Comparison of ENCODE assay signal across 2 cellular contexts in the genomic region with DNA sequence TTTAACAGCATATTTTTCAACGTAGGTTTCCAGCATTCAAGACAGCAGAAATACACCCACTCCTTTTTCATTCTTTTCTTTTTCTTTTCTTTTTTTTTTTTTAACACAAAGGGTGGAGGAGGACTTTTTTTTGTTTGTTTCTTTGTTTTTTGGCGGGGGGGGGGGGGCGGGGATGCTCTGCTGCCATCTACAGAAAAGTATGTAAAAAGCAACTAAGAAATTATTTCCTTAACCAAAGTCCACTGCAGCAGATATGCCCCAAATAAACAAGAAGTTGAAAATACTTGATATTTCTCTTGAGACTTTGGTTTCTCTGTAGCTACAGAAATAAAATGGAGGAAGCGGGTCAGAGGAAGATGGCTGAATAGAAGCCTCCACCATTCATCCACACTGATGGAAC.
TF ChIP-seq lines count a peak whose summit lies in the region.

No MANE protein-coding gene starts in this region.

TF ChIP-seq in SK-N-SH, 30 proteins besides CTCF, POLR2A, EP300 and RAD21 (continued from another document):
- TF ChIP-seq, protein P1, sequence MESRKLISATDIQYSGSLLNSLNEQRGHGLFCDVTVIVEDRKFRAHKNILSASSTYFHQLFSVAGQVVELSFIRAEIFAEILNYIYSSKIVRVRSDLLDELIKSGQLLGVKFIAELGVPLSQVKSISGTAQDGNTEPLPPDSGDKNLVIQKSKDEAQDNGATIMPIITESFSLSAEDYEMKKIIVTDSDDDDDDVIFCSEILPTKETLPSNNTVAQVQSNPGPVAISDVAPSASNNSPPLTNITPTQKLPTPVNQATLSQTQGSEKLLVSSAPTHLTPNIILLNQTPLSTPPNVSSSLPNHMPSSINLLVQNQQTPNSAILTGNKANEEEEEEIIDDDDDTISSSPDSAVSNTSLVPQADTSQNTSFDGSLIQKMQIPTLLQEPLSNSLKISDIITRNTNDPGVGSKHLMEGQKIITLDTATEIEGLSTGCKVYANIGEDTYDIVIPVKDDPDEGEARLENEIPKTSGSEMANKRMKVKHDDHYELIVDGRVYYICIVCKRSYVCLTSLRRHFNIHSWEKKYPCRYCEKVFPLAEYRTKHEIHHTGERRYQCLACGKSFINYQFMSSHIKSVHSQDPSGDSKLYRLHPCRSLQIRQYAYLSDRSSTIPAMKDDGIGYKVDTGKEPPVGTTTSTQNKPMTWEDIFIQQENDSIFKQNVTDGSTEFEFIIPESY (IDR thresholded peaks at IDR 0.05; ENCODE audit: borderline replicate concordance, low read depth), result no peak
- no peak for TF ChIP-seq YY1 (IDR thresholded peaks at IDR 0.05; ENCODE audit: low read depth)
- no peak for TF ChIP-seq FOXJ3 (CRISPR knock-in tag; IDR thresholded peaks at IDR 0.05)

TF ChIP-seq in SK-N-SH treated with all-trans-retinoic acid at 6 μM for 48 hours, 23 proteins besides CTCF, POLR2A, EP300 and RAD21:
- TF ChIP-seq, protein P2, sequence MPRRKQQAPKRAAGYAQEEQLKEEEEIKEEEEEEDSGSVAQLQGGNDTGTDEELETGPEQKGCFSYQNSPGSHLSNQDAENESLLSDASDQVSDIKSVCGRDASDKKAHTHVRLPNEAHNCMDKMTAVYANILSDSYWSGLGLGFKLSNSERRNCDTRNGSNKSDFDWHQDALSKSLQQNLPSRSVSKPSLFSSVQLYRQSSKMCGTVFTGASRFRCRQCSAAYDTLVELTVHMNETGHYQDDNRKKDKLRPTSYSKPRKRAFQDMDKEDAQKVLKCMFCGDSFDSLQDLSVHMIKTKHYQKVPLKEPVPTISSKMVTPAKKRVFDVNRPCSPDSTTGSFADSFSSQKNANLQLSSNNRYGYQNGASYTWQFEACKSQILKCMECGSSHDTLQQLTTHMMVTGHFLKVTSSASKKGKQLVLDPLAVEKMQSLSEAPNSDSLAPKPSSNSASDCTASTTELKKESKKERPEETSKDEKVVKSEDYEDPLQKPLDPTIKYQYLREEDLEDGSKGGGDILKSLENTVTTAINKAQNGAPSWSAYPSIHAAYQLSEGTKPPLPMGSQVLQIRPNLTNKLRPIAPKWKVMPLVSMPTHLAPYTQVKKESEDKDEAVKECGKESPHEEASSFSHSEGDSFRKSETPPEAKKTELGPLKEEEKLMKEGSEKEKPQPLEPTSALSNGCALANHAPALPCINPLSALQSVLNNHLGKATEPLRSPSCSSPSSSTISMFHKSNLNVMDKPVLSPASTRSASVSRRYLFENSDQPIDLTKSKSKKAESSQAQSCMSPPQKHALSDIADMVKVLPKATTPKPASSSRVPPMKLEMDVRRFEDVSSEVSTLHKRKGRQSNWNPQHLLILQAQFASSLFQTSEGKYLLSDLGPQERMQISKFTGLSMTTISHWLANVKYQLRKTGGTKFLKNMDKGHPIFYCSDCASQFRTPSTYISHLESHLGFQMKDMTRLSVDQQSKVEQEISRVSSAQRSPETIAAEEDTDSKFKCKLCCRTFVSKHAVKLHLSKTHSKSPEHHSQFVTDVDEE (CRISPR knock-in tag; IDR thresholded peaks at IDR 0.05), result no peak
- TF ChIP-seq, protein P3, sequence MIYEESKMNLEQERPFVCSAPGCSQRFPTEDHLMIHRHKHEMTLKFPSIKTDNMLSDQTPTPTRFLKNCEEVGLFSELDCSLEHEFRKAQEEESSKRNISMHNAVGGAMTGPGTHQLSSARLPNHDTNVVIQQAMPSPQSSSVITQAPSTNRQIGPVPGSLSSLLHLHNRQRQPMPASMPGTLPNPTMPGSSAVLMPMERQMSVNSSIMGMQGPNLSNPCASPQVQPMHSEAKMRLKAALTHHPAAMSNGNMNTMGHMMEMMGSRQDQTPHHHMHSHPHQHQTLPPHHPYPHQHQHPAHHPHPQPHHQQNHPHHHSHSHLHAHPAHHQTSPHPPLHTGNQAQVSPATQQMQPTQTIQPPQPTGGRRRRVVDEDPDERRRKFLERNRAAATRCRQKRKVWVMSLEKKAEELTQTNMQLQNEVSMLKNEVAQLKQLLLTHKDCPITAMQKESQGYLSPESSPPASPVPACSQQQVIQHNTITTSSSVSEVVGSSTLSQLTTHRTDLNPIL (CRISPR knock-in tag; IDR thresholded peaks at IDR 0.05; ENCODE audit: low read depth), result no peak
- TF ChIP-seq ISL1 (CRISPR knock-in tag; IDR thresholded peaks at IDR 0.05) (no peak), ZFP30 (CRISPR knock-in tag; IDR thresholded peaks at IDR 0.05) (no peak)
